ENCODE assay signal across 17 cellular contexts in genomic region chr12:7797698-7798398, GRCh38. TPM values are rescaled to one million over a fixed set of nuclear protein-coding genes. Genes with fewer than 3 reads are reported as not detected.
DNase-seq lines count a peak whose midpoint lies in the region; ATAC-seq and TF ChIP-seq lines count a peak whose summit lies in the region.
"Had no signal": no experiment of that assay in that cellular context is flagged by ENCODE, and none has a peak within 500 bp of the region (broad histone marks: within the 10 kb centered on the region; RNA-seq: fewer than 3 reads in every experiment).

No MANE protein-coding gene starts in this region.

- H3K27ac Mint-ChIP-seq in progenitor cell of endocrine pancreas: peak overlapping the region; percentile 76
- H3K27ac Mint-ChIP-seq: natural killer cell treated with Interleukin-12 subunit alpha and Interleukin-12 subunit beta and Interleukin-15 and Interleukin-18, amount 100 ng/mL, for 72 hours; T-helper 17 cell had no signal

- H3K9me3 ChIP-seq in adrenal gland (replicated peaks in 1 of 3): no peaks in the 10 kb centered on the region
- H3K9me3 ChIP-seq: lower lobe of right lung, suprapubic skin had no signal

- no peaks in the 10 kb centered on the region for H3K36me3 Mint-ChIP-seq in progenitor cell of endocrine pancreas (ENCODE audit: insufficient read depth)
- H3K36me3 Mint-ChIP-seq: natural killer cell treated with Interleukin-12 subunit alpha and Interleukin-12 subunit beta and Interleukin-15 and Interleukin-18, amount 100 ng/mL, for 72 hours had no signal

- H3K27ac ChIP-seq in adrenal gland: peak overlapping the region; percentile 16 to 66 (median 47)
- H3K27ac ChIP-seq in foreskin keratinocyte: no peak overlapping the region
- H3K27ac ChIP-seq: lower lobe of right lung, suprapubic skin had no signal

- H3K4me3 ChIP-seq in adrenal gland: no peak overlapping the region
- H3K4me3 ChIP-seq: lower lobe of right lung, suprapubic skin had no signal

- DNase-seq in HCEC 1CT: peak; percentile 11
- peak; percentile 29 to 75 (median 70) for DNase-seq in adrenal gland
- peak in 1 of 2 donors; percentile 34 for DNase-seq in foreskin keratinocyte
- DNase-seq in progenitor cell of endocrine pancreas (ENCODE audit: low spot score, unreplicated experiment): no peak
- no peak for DNase-seq in retina
- no peak for DNase-seq in AG08396 (ENCODE audit: low spot score)
- DNase-seq: activated CD4-positive, alpha-beta T cell treated with anti-CD3 and anti-CD28 coated beads for 1 hour; activated gamma-delta T cell treated with Interleukin-2 at 50 U/mL for 16 hours; C1 segment of cervical spinal cord; DMS79 treated with DMSO at 0.1 percent for 48 hours; GOT3; lower lobe of right lung; T-helper 17 cell had no signal

- H3K9me3 Mint-ChIP-seq in progenitor cell of endocrine pancreas (ENCODE audit: low read depth): no peaks in the 10 kb centered on the region
- H3K9me3 Mint-ChIP-seq: natural killer cell treated with Interleukin-12 subunit alpha and Interleukin-12 subunit beta and Interleukin-15 and Interleukin-18, amount 100 ng/mL, for 72 hours had no signal

- no peaks in the 10 kb centered on the region for H3K27me3 Mint-ChIP-seq in progenitor cell of endocrine pancreas

- H3K4me1 Mint-ChIP-seq in progenitor cell of endocrine pancreas (ENCODE audit: low read depth): peaks cover 15% of the 10 kb centered on the region

- no peak overlapping the region for H3K4me3 Mint-ChIP-seq in progenitor cell of endocrine pancreas (ENCODE audit: low read depth)
- H3K4me3 Mint-ChIP-seq: natural killer cell treated with Interleukin-12 subunit alpha and Interleukin-12 subunit beta and Interleukin-15 and Interleukin-18, amount 100 ng/mL, for 72 hours; T-helper 17 cell had no signal

- H3K27me3 ChIP-seq in adrenal gland: no peaks in the 10 kb centered on the region
- H3K27me3 ChIP-seq in foreskin keratinocyte: no peaks in the 10 kb centered on the region
- H3K27me3 ChIP-seq: suprapubic skin had no signal

- peaks cover 3 to 4% of the 10 kb centered on the region in 2 donors for H3K4me1 ChIP-seq in adrenal gland (replicated peaks in 1 of 2)
- H3K4me1 ChIP-seq in foreskin keratinocyte: no peaks in the 10 kb centered on the region
- H3K4me1 ChIP-seq: lower lobe of right lung, suprapubic skin had no signal

- WGBS in adrenal gland, 4 donors: 39 to 47% (median 43%) methylated on average over 12 of the region's 12 CpGs

- no peaks in the 10 kb centered on the region for H3K36me3 ChIP-seq in adrenal gland (replicated peaks in 1 of 2)
- H3K36me3 ChIP-seq: lower lobe of right lung, suprapubic skin had no signal

- TF ChIP-seq POLR2A in adrenal gland (IDR thresholded peaks at IDR 0.05): no peak

- ATAC-seq in foreskin keratinocyte (peak; percentile 73), SK-N-SH treated with all-trans-retinoic acid at 6 μM for 48 hours (no peak; the same call in 2 of the 3 replicates)
- ATAC-seq: natural killer cell treated with Interleukin-12 subunit alpha and Interleukin-12 subunit beta and Interleukin-15 and Interleukin-18, amount 100 ng/mL, for 72 hours; T-helper 17 cell had no signal

- TF ChIP-seq CTCF in adrenal gland (IDR thresholded peaks at IDR 0.05) (no peak), foreskin keratinocyte (conservative IDR thresholded peaks at IDR 0.05) (no peak), progenitor cell of endocrine pancreas (IDR thresholded peaks at IDR 0.05; ENCODE audit: unreplicated experiment) (no peak)

- intact Hi-C loops in adrenal gland (cut with DNase I): no loop called here

TF ChIP-seq in SK-N-SH treated with all-trans-retinoic acid at 6 μM for 48 hours, 23 proteins besides CTCF, POLR2A, EP300 and RAD21:
- TF ChIP-seq CSRNP3 (CRISPR knock-in tag; IDR thresholded peaks at IDR 0.05) (no peak), ZFP3 (CRISPR knock-in tag; IDR thresholded peaks at IDR 0.05) (no peak), BACH2 (CRISPR knock-in tag; IDR thresholded peaks at IDR 0.05; ENCODE audit: borderline replicate concordance) (no peak), ZNF8 (CRISPR knock-in tag; IDR thresholded peaks at IDR 0.05) (no peak), CSDC2 (CRISPR knock-in tag; IDR thresholded peaks at IDR 0.05) (no peak), ZNF70 (CRISPR knock-in tag; IDR thresholded peaks at IDR 0.05) (no peak), TCF4 (CRISPR knock-in tag; IDR thresholded peaks at IDR 0.05; ENCODE audit: borderline replicate concordance) (no peak), PPARA (CRISPR knock-in tag; IDR thresholded peaks at IDR 0.05; ENCODE audit: borderline replicate concordance) (no peak), ZNF565 (CRISPR knock-in tag; conservative IDR thresholded peaks at IDR 0.05; ENCODE audit: low read depth) (no peak)

RNA-seq across cellular contexts. Expression of gene NANOG, which starts 8.6 kb away (rescaled TPM):
- total RNA-seq in adrenal gland (under 1 TPM in 5 of 8 donors, not detected in 3; 0.21 to 0.91 (median 0.87) TPM), foreskin keratinocyte (0.18 TPM in 1 of 2 replicates, not detected in the other), progenitor cell of endocrine pancreas (0.64 and 0.74 TPM in 2 replicates)
- polyA plus RNA-seq in adrenal gland (under 1 TPM in 2 of 3 donors, not detected in 1; 0.08 to 0.13 TPM), foreskin keratinocyte (not detected in 2 replicates)
- total RNA-seq: fibroblast of villous mesenchyme; lower lobe of right lung; natural killer cell treated with Interleukin-12 subunit alpha and Interleukin-12 subunit beta and Interleukin-15 and Interleukin-18, amount 100 ng/mL, for 72 hours; T-helper 17 cell had no signal

RNA-seq across cellular contexts. Expression of gene NANOGNB, which starts 32.8 kb away (rescaled TPM):
- total RNA-seq in adrenal gland: not detected
- not detected for polyA plus RNA-seq in adrenal gland
- total RNA-seq in foreskin keratinocyte: not detected in 2 replicates
- not detected in 2 replicates for polyA plus RNA-seq in foreskin keratinocyte
- total RNA-seq in progenitor cell of endocrine pancreas: not detected in 2 replicates
- total RNA-seq: fibroblast of villous mesenchyme; lower lobe of right lung; natural killer cell treated with Interleukin-12 subunit alpha and Interleukin-12 subunit beta and Interleukin-15 and Interleukin-18, amount 100 ng/mL, for 72 hours; suprapubic skin; T-helper 17 cell had no signal

RNA-seq across cellular contexts. Expression of gene CLEC4C, which starts 50.7 kb away (rescaled TPM):
- total RNA-seq in adrenal gland: not detected
- polyA plus RNA-seq in adrenal gland: not detected
- total RNA-seq in foreskin keratinocyte: not detected in 2 replicates
- polyA plus RNA-seq in foreskin keratinocyte: not detected in 2 replicates
- not detected in 2 replicates for total RNA-seq in progenitor cell of endocrine pancreas
- total RNA-seq: fibroblast of villous mesenchyme; lower lobe of right lung; natural killer cell treated with Interleukin-12 subunit alpha and Interleukin-12 subunit beta and Interleukin-15 and Interleukin-18, amount 100 ng/mL, for 72 hours; suprapubic skin; T-helper 17 cell had no signal

Comparison
In these comparisons a context has a peak if more than half of its experiments do, and no peak if none do; other contexts are left out.
1. DNase-seq: peak in HCEC 1CT (single experiment) and adrenal gland (7 of 7); none in progenitor cell of endocrine pancreas (single experiment), retina (single experiment) and AG08396 (single experiment).